In the genomic region with DNA sequence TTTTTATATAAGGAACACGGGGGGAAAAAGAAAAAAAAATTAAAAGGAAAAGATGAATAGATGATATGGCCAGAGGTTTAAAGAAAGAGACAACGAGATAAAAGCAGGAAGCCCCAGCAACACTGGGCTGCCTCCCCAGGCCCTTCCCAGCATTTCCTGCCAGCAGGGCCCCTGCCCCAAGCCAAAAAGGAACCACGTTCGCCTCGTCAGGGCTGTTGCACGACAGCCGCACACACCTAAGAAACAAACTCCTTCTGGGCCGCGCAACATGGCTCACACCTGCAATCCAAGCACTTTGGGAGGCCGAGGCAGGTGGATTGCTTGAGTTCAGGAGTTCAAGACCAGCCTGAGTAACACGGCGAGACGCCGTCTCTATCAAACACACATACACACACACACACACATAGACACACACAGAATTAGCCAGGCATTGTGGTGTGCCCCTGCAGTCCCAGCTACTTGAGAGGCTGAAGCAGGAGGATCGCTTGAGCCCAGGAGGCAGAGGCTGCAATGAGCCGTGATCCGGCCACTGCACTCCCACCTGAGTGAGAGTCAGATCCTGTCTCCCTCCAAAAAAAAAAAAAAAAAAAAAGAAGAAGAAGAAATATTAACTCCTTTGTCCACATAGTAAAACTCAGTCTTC, we compare ENCODE assay signal across 1 cellular context.
A peak's percentile ranks its signal among the peaks of the same experiment; 100 is the strongest.
TF ChIP-seq lines count a peak whose summit lies in the region.

No MANE protein-coding gene starts in this region.

TF ChIP-seq in HepG2, 621 proteins besides CTCF, POLR2A, EP300 and RAD21 (continued from another document and continues in another):
- TF ChIP-seq, protein P1, sequence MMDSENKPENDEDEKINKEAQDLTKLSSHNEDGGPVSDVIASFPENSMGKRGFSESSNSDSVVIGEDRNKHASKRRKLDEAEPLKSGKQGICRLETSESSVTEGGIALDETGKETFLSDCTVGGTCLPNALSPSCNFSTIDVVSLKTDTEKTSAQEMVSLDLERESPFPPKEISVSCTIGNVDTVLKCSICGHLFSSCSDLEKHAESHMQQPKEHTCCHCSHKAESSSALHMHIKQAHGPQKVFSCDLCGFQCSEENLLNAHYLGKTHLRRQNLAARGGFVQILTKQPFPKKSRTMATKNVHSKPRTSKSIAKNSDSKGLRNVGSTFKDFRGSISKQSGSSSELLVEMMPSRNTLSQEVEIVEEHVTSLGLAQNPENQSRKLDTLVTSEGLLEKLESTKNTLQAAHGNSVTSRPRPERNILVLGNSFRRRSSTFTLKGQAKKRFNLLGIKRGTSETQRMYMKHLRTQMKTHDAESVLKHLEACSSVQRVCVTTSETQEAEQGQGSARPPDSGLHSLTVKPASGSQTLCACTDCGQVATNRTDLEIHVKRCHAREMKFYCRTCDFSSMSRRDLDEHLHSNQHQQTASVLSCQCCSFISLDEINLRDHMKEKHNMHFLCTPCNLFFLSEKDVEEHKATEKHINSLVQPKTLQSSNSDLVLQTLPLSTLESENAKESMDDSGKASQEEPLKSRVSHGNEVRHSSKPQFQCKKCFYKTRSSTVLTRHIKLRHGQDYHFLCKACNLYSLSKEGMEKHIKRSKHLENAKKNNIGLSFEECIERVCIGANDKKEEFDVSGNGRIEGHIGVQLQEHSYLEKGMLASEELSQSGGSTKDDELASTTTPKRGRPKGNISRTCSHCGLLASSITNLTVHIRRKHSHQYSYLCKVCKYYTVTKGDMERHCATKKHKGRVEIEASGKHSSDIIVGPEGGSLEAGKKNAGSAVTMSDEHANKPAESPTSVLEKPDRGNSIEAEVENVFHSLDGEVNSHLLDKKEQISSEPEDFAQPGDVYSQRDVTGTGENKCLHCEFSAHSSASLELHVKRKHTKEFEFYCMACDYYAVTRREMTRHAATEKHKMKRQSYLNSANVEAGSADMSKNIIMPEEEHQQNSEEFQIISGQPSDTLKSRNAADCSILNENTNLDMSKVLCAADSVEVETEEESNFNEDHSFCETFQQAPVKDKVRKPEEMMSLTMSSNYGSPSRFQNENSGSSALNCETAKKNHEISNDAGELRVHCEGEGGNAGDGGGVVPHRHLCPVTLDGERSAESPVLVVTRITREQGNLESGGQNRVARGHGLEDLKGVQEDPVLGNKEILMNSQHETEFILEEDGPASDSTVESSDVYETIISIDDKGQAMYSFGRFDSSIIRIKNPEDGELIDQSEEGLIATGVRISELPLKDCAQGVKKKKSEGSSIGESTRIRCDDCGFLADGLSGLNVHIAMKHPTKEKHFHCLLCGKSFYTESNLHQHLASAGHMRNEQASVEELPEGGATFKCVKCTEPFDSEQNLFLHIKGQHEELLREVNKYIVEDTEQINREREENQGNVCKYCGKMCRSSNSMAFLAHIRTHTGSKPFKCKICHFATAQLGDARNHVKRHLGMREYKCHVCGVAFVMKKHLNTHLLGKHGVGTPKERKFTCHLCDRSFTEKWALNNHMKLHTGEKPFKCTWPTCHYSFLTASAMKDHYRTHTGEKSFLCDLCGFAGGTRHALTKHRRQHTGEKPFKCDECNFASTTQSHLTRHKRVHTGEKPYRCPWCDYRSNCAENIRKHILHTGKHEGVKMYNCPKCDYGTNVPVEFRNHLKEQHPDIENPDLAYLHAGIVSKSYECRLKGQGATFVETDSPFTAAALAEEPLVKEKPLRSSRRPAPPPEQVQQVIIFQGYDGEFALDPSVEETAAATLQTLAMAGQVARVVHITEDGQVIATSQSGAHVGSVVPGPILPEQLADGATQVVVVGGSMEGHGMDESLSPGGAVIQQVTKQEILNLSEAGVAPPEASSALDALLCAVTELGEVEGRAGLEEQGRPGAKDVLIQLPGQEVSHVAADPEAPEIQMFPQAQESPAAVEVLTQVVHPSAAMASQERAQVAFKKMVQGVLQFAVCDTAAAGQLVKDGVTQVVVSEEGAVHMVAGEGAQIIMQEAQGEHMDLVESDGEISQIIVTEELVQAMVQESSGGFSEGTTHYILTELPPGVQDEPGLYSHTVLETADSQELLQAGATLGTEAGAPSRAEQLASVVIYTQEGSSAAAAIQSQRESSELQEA (CRISPR knock-in tag; IDR thresholded peaks at IDR 0.05; ENCODE audit: not compliant biosample characterization): no peak
- peak; percentile 65 for TF ChIP-seq ZBTB38 (CRISPR knock-in tag; IDR thresholded peaks at IDR 0.05)
- no peak for TF ChIP-seq RARG (CRISPR knock-in tag; IDR thresholded peaks at IDR 0.05; ENCODE audit: low read depth)
- no peak for TF ChIP-seq MTA1 (CRISPR knock-in tag; IDR thresholded peaks at IDR 0.05; ENCODE audit: borderline replicate concordance)
- TF ChIP-seq HNRNPUL1 (IDR thresholded peaks at IDR 0.05; ENCODE audit: low read depth, low read length): no peak
- no peak for TF ChIP-seq MTF1 (CRISPR knock-in tag; IDR thresholded peaks at IDR 0.05)
- no peak for TF ChIP-seq PLRG1 (conservative IDR thresholded peaks at IDR 0.05)
- TF ChIP-seq, protein P2, sequence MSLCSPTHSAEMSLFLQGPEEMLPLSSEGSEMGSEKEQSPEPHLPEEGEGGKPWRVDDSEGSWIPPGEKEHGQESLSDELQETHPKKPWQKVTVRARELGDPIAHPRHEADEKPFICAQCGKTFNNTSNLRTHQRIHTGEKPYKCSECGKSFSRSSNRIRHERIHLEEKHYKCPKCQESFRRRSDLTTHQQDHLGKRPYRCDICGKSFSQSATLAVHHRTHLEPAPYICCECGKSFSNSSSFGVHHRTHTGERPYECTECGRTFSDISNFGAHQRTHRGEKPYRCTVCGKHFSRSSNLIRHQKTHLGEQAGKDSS (CRISPR knock-in tag; IDR thresholded peaks at IDR 0.05; ENCODE audit: borderline replicate concordance, low read depth): no peak
- no peak for TF ChIP-seq ZNF160 (CRISPR knock-in tag; IDR thresholded peaks at IDR 0.05)
- no peak for TF ChIP-seq ZKSCAN1 (IDR thresholded peaks at IDR 0.05; ENCODE audit: low read length)
- TF ChIP-seq ZSCAN12 (CRISPR knock-in tag; IDR thresholded peaks at IDR 0.05): no peak
- TF ChIP-seq NRL (CRISPR knock-in tag; IDR thresholded peaks at IDR 0.05; ENCODE audit: borderline replicate concordance): 0 out of 2 replicates have a peak, but pooled peaks have one; percentile 7
- TF ChIP-seq MAFF (IDR thresholded peaks at IDR 0.05; ENCODE audit: low read depth, low read length): no peak
- no peak for TF ChIP-seq SIX1 (CRISPR knock-in tag; IDR thresholded peaks at IDR 0.05; ENCODE audit: borderline replicate concordance)
- TF ChIP-seq, protein P3, sequence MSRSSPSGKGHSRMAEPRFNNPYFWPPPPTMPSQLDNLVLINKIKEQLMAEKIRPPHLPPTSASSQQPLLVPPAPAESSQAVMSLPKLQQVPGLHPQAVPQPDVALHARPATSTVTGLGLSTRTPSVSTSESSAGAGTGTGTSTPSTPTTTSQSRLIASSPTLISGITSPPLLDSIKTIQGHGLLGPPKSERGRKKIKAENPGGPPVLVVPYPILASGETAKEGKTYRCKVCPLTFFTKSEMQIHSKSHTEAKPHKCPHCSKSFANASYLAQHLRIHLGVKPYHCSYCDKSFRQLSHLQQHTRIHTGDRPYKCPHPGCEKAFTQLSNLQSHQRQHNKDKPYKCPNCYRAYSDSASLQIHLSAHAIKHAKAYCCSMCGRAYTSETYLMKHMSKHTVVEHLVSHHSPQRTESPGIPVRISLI (CRISPR knock-in tag; IDR thresholded peaks at IDR 0.05; ENCODE audit: borderline replicate concordance): peak; percentile 71
- TF ChIP-seq FLYWCH1 (CRISPR knock-in tag; IDR thresholded peaks at IDR 0.05): no peak
- no peak for TF ChIP-seq NR2F6 (IDR thresholded peaks at IDR 0.05)
- no peak for TF ChIP-seq NR2F6 (CRISPR knock-in tag; IDR thresholded peaks at IDR 0.05)
- TF ChIP-seq JUND (CRISPR knock-in tag; IDR thresholded peaks at IDR 0.05): no peak
- TF ChIP-seq, protein P4, sequence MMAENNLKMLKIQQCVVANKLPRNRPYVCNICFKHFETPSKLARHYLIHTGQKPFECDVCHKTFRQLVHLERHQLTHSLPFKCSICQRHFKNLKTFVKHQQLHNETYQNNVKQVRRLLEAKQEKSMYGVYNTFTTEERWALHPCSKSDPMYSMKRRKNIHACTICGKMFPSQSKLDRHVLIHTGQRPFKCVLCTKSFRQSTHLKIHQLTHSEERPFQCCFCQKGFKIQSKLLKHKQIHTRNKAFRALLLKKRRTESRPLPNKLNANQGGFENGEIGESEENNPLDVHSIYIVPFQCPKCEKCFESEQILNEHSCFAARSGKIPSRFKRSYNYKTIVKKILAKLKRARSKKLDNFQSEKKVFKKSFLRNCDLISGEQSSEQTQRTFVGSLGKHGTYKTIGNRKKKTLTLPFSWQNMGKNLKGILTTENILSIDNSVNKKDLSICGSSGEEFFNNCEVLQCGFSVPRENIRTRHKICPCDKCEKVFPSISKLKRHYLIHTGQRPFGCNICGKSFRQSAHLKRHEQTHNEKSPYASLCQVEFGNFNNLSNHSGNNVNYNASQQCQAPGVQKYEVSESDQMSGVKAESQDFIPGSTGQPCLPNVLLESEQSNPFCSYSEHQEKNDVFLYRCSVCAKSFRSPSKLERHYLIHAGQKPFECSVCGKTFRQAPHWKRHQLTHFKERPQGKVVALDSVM (CRISPR knock-in tag; IDR thresholded peaks at IDR 0.05): peak; percentile 92
- TF ChIP-seq, protein P5, sequence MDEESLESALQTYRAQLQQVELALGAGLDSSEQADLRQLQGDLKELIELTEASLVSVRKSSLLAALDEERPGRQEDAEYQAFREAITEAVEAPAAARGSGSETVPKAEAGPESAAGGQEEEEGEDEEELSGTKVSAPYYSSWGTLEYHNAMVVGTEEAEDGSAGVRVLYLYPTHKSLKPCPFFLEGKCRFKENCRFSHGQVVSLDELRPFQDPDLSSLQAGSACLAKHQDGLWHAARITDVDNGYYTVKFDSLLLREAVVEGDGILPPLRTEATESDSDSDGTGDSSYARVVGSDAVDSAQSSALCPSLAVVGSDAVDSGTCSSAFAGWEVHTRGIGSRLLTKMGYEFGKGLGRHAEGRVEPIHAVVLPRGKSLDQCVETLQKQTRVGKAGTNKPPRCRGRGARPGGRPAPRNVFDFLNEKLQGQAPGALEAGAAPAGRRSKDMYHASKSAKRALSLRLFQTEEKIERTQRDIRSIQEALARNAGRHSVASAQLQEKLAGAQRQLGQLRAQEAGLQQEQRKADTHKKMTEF (CRISPR knock-in tag; IDR thresholded peaks at IDR 0.05): no peak
- TF ChIP-seq AGO1 (IDR thresholded peaks at IDR 0.05; ENCODE audit: low read depth, low read length, poor library complexity, severe bottlenecking): peak; percentile 25
- TF ChIP-seq, protein P6, sequence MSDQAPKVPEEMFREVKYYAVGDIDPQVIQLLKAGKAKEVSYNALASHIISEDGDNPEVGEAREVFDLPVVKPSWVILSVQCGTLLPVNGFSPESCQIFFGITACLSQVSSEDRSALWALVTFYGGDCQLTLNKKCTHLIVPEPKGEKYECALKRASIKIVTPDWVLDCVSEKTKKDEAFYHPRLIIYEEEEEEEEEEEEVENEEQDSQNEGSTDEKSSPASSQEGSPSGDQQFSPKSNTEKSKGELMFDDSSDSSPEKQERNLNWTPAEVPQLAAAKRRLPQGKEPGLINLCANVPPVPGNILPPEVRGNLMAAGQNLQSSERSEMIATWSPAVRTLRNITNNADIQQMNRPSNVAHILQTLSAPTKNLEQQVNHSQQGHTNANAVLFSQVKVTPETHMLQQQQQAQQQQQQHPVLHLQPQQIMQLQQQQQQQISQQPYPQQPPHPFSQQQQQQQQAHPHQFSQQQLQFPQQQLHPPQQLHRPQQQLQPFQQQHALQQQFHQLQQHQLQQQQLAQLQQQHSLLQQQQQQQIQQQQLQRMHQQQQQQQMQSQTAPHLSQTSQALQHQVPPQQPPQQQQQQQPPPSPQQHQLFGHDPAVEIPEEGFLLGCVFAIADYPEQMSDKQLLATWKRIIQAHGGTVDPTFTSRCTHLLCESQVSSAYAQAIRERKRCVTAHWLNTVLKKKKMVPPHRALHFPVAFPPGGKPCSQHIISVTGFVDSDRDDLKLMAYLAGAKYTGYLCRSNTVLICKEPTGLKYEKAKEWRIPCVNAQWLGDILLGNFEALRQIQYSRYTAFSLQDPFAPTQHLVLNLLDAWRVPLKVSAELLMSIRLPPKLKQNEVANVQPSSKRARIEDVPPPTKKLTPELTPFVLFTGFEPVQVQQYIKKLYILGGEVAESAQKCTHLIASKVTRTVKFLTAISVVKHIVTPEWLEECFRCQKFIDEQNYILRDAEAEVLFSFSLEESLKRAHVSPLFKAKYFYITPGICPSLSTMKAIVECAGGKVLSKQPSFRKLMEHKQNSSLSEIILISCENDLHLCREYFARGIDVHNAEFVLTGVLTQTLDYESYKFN (CRISPR knock-in tag; conservative IDR thresholded peaks at IDR 0.05): peak; percentile 34; the same call in 1 of the 2 replicates
- peak; percentile 66 for TF ChIP-seq RBM22 (optimal IDR thresholded peaks at IDR 0.05; ENCODE audit: low read length)
- no peak for TF ChIP-seq GLI4 (CRISPR knock-in tag; IDR thresholded peaks at IDR 0.05; ENCODE audit: borderline replicate concordance)
- no peak for TF ChIP-seq SMAD1 (CRISPR knock-in tag; IDR thresholded peaks at IDR 0.05; ENCODE audit: borderline replicate concordance, low read depth)
- TF ChIP-seq PRMT3 (CRISPR knock-in tag; IDR thresholded peaks at IDR 0.05; ENCODE audit: borderline replicate concordance, low read depth): no peak
- no peak for TF ChIP-seq ZBTB21 (CRISPR knock-in tag; IDR thresholded peaks at IDR 0.05)
- TF ChIP-seq, protein P7, sequence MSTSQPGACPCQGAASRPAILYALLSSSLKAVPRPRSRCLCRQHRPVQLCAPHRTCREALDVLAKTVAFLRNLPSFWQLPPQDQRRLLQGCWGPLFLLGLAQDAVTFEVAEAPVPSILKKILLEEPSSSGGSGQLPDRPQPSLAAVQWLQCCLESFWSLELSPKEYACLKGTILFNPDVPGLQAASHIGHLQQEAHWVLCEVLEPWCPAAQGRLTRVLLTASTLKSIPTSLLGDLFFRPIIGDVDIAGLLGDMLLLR (CRISPR knock-in tag; IDR thresholded peaks at IDR 0.05): no peak
- TF ChIP-seq ZFP90 (CRISPR knock-in tag; IDR thresholded peaks at IDR 0.05; ENCODE audit: borderline replicate concordance): no peak
- TF ChIP-seq ZNF709 (CRISPR knock-in tag; IDR thresholded peaks at IDR 0.05): no peak
- TF ChIP-seq, protein P8, sequence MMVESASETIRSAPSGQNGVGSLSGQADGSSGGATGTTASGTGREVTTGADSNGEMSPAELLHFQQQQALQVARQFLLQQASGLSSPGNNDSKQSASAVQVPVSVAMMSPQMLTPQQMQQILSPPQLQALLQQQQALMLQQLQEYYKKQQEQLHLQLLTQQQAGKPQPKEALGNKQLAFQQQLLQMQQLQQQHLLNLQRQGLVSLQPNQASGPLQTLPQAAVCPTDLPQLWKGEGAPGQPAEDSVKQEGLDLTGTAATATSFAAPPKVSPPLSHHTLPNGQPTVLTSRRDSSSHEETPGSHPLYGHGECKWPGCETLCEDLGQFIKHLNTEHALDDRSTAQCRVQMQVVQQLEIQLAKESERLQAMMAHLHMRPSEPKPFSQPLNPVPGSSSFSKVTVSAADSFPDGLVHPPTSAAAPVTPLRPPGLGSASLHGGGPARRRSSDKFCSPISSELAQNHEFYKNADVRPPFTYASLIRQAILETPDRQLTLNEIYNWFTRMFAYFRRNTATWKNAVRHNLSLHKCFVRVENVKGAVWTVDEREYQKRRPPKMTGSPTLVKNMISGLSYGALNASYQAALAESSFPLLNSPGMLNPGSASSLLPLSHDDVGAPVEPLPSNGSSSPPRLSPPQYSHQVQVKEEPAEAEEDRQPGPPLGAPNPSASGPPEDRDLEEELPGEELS (CRISPR knock-in tag; IDR thresholded peaks at IDR 0.05): no peak
